8 cellular contexts compared by ENCODE assay signal in genomic region chr15:65529754-65530317, GRCh38. TPM values are rescaled to one million over a fixed set of nuclear protein-coding genes. Genes with fewer than 3 reads are reported as not detected.
DNase-seq lines count a peak whose midpoint lies in the region; FAIRE-seq and TF ChIP-seq lines count a peak whose summit lies in the region.

No MANE protein-coding gene starts in this region.

- H3K4me1 Mint-ChIP-seq in Calu3 (ENCODE audit: low read depth, unreplicated experiment): peaks cover 39% of the 10 kb centered on the region

- H3K23ac ChIP-seq in neuronal stem cell (ENCODE audit: low read depth, low read length, poor library complexity): no peak overlapping the region

- H3K27me3 ChIP-seq in endocrine pancreas (ENCODE audit: control insufficient read depth, insufficient read depth, low read length) (no peaks in the 10 kb centered on the region), neuronal stem cell (ENCODE audit: control insufficient read depth in 3 of 3, insufficient read depth in 3 of 3, low read depth in 1 of 3, low read length in 3 of 3) (no peaks in the 10 kb centered on the region)

- H3K9me3 Mint-ChIP-seq in Calu3 (ENCODE audit: low read depth, unreplicated experiment): no peaks in the 10 kb centered on the region

- DNase-seq in Calu3: no peak
- DNase-seq in neuronal stem cell (ENCODE audit: low spot score): no peak
- DNase-seq in hepatic stellate cell (ENCODE audit: low spot score): no peak
- DNase-seq in RCC 7860 (ENCODE audit: low spot score): no peak
- DNase-seq in NCI-H1092 treated with DMSO at 0.1 percent for 48 hours (lab: John Stamatoyannopoulos, UW): no peak
- DNase-seq in D721Med (ENCODE audit: insufficient read length, low spot score): no peak

- no peak overlapping the region for H3K18ac ChIP-seq in neuronal stem cell (ENCODE audit: low read length)

- H2BK15ac ChIP-seq in neuronal stem cell (ENCODE audit: low read length): no peak overlapping the region

- no peak overlapping the region for H4K91ac ChIP-seq in neuronal stem cell (ENCODE audit: low read depth, low read length, poor library complexity)

- no peak overlapping the region for H3K27ac Mint-ChIP-seq in Calu3 (ENCODE audit: unreplicated experiment)

- no peak overlapping the region for H3K4ac ChIP-seq in neuronal stem cell (ENCODE audit: low read length)

- no peak overlapping the region for H2AK5ac ChIP-seq in neuronal stem cell (ENCODE audit: low read depth, low read length)

- H2AFZ ChIP-seq in neuronal stem cell (ENCODE audit: low read length): peak overlapping the region; percentile 90

- H2BK120ac ChIP-seq in neuronal stem cell (ENCODE audit: low read depth, low read length): no peak overlapping the region

- H3K4me3 ChIP-seq in endocrine pancreas (ENCODE audit: control insufficient read depth, insufficient read depth, low read length) (peak overlapping the region; percentile 64), neuronal stem cell (ENCODE audit: low read length in 2 of 2) (peak overlapping the region in 1 of 2 donors; percentile 93)

- H3K9ac ChIP-seq in endocrine pancreas (ENCODE audit: control insufficient read depth, insufficient read depth, low read length) (peak overlapping the region; percentile 22), neuronal stem cell (ENCODE audit: low read depth, low read length, poor library complexity) (no peak overlapping the region)

- H3K36me3 ChIP-seq in KOPT-K1 (ENCODE audit: insufficient read depth, low read length) (peaks cover 11% of the 10 kb centered on the region), endocrine pancreas (ENCODE audit: control insufficient read depth, insufficient read depth, low read length) (no peaks in the 10 kb centered on the region), neuronal stem cell (replicated peaks in 1 of 2; ENCODE audit: control insufficient read depth in 2 of 2, insufficient read depth in 2 of 2, low read length in 2 of 2) (peaks cover 0 to 26% of the 10 kb centered on the region in 2 donors)

- no peak overlapping the region for H2BK12ac ChIP-seq in neuronal stem cell (ENCODE audit: low read length)

- peak overlapping the region; percentile 87 for H3K27ac ChIP-seq in KOPT-K1 (ENCODE audit: low read depth, low read length, poor library complexity, severe bottlenecking)
- H3K27ac ChIP-seq in neuronal stem cell (replicated peaks; ENCODE audit: low read length): no peak overlapping the region

- WGBS in neuronal stem cell (ENCODE audit: extremely low coverage in 2 of 2, insufficient read length in 2 of 2, insufficient replicate concordance in 1 of 2), 2 donors: no CpG with 5 or more reads among the region's 14 CpGs

- peak overlapping the region; percentile 83 for H3K4me3 Mint-ChIP-seq in Calu3 (ENCODE audit: low read depth, unreplicated experiment)

- no TSS peak for BruUV-seq in Calu3 (replicated peaks; lab: Mats Ljungman, UMichigan)

- CTCF ChIA-PET in Calu3 (lab: Charles Lee): interaction anchor here (1.2 to 1.3 kb wide), 2 partner anchors 10 to 13 kb away, joined by 4 to 9 read pairs; partner anchors contain the start of gene DPP8

- H3K4me1 ChIP-seq in endocrine pancreas (ENCODE audit: control insufficient read depth, insufficient read depth, low read length) (peaks cover 5% of the 10 kb centered on the region), neuronal stem cell (ENCODE audit: control insufficient read depth in 2 of 2, insufficient read depth in 1 of 2, low read depth in 1 of 2, low read length in 2 of 2) (peaks cover 12% of the 10 kb centered on the region in 2 donors)

- peaks cover 24% of the 10 kb centered on the region for H3K36me3 Mint-ChIP-seq in Calu3 (ENCODE audit: insufficient read depth, unreplicated experiment)

- H2BK5ac ChIP-seq in neuronal stem cell (ENCODE audit: low read length): no peak overlapping the region

- no peak overlapping the region for H4K8ac ChIP-seq in neuronal stem cell (ENCODE audit: low read depth, low read length)

- H3K9me3 ChIP-seq in KOPT-K1 (ENCODE audit: insufficient read depth, low read length, poor library complexity, severe bottlenecking): no peaks in the 10 kb centered on the region
- H3K9me3 ChIP-seq in endocrine pancreas (ENCODE audit: control insufficient read depth, low read length): no peaks in the 10 kb centered on the region
- H3K9me3 ChIP-seq in neuronal stem cell (replicated peaks in 1 of 2; ENCODE audit: control insufficient read depth in 2 of 2, insufficient read depth in 1 of 2, low read depth in 1 of 2, low read length in 2 of 2): no peaks in the 10 kb centered on the region

- H3K4me2 ChIP-seq in neuronal stem cell (ENCODE audit: insufficient read depth, low read length, poor library complexity, severe bottlenecking): peak overlapping the region; percentile 43

- H3K79me1 ChIP-seq in neuronal stem cell (ENCODE audit: low read depth, low read length): peaks cover 4% of the 10 kb centered on the region

- H3K27me3 Mint-ChIP-seq in Calu3 (ENCODE audit: unreplicated experiment): no peaks in the 10 kb centered on the region

- TF ChIP-seq CTCF in Calu3 (IDR thresholded peaks at IDR 0.05; ENCODE audit: unreplicated experiment) (no peak), D721Med (IDR thresholded peaks at IDR 0.05; ENCODE audit: insufficient read depth, missing control alignments) (no peak)

- FAIRE-seq in RCC 7860 (lab: Jason Lieb, UNC) (no peak), D721Med (lab: Jason Lieb, UNC) (no peak)

- intact Hi-C loops in Calu3 (cut with micrococcal nuclease; ENCODE audit: unreplicated experiment): no loop called here

- H3K14ac ChIP-seq in neuronal stem cell (ENCODE audit: low read length): no peak overlapping the region

RNA-seq across cellular contexts. Expression of gene HACD3, which starts 0.4 kb away (rescaled TPM):
- 125 and 135 TPM in 2 replicates for total RNA-seq in Calu3 (2022)
- polyA plus RNA-seq in neuronal stem cell (2013, experiment 1 of 2): 172 TPM
- polyA plus RNA-seq in neuronal stem cell (2013, experiment 2 of 2): 177 TPM

RNA-seq across cellular contexts. Expression of gene DPP8, which starts 12.3 kb away (rescaled TPM):
- 41.2 and 45.9 TPM in 2 replicates for total RNA-seq in Calu3 (2022)
- polyA plus RNA-seq in neuronal stem cell (2013, experiment 1 of 2): 10.9 TPM
- polyA plus RNA-seq in neuronal stem cell (2013, experiment 2 of 2): 11.3 TPM
